ENCODE assay signal across 21 cellular contexts in genomic region chr1:214044438-214045214, GRCh38. TPM values are rescaled to one million over a fixed set of nuclear protein-coding genes. Genes with fewer than 3 reads are reported as not detected.
DNase-seq lines count a peak whose midpoint lies in the region; ATAC-seq, FAIRE-seq and TF ChIP-seq lines count a peak whose summit lies in the region.
"Had no signal": no experiment of that assay in that cellular context is flagged by ENCODE, and none has a peak within 500 bp of the region (broad histone marks: within the 10 kb centered on the region; RNA-seq: fewer than 3 reads in every experiment).

No MANE protein-coding gene starts in this region.

- FAIRE-seq in H1 (lab: Jason Lieb, UNC): no peak
- FAIRE-seq: keratinocyte had no signal

- intact Hi-C loops in Right ventricle myocardium superior (cut with DNase I): no loop called here
- intact Hi-C loops in left cardiac atrium (cut with DNase I): no loop called here
- intact Hi-C loops in thyroid gland (cut with DNase I): no loop called here
- intact Hi-C loops in left lung (cut with DNase I): no loop called here

- H3K4me3 ChIP-seq in H1 (ENCODE audit: extremely low read depth in 1 of 4, insufficient read depth in 2 of 4, low read depth in 3 of 4, low read length in 4 of 4) (no peak overlapping the region), thyroid gland (replicated peaks in 1 of 3) (no peak overlapping the region), left lung (no peak overlapping the region)
- H3K4me3 ChIP-seq: skin epidermis, uterus had no signal

- no peak for TF ChIP-seq EP300 in H1 (IDR thresholded peaks at IDR 0.05; ENCODE audit: borderline replicate concordance in 1 of 2, low read depth in 2 of 2, low read length in 2 of 2)

- H4K91ac ChIP-seq in H1 (replicated peaks; ENCODE audit: insufficient read length, low read length): no peak overlapping the region

- TF ChIP-seq POLR2A in H1 (IDR thresholded peaks at IDR 0.05; ENCODE audit: control extremely low read depth in 1 of 2, low read depth in 2 of 2, low read length in 2 of 2) (no peak), thyroid gland (IDR thresholded peaks at IDR 0.05) (no peak)

- no peak overlapping the region for H2AK5ac ChIP-seq in H1 (ENCODE audit: low read depth, low read length)

- POLR2A ChIA-PET in H1 (lab: Charles Lee; ENCODE audit: partially characterized antibody): no interaction called here

- no peaks in the 10 kb centered on the region for H3K23me2 ChIP-seq in H1 (ENCODE audit: low read depth, low read length)

- no peaks in the 10 kb centered on the region for H3K79me1 ChIP-seq in H1 (ENCODE audit: low read depth, low read length)

- no peak overlapping the region for H3K18ac ChIP-seq in H1 (ENCODE audit: extremely low read depth, low read length)

- CTCF ChIA-PET in H1 (lab: Charles Lee; ENCODE audit: partially characterized antibody): interaction anchor here (0.7 kb wide), 1 partner anchor 26 kb away, joined by 3 read pairs; no protein-coding TSS in a partner anchor

- peak; percentile 55 for ATAC-seq in Right ventricle myocardium superior (ENCODE audit: poor library complexity)
- no peak for ATAC-seq in left cardiac atrium
- no peak for ATAC-seq in left lung
- no peak for ATAC-seq in HG03045 (IDR thresholded peaks at IDR 0.05; ENCODE audit: unreplicated experiment)
- ATAC-seq: CD8-positive, alpha-beta T cell; esophagus mucosa; HCT116 had no signal

- no peak overlapping the region for H3K14ac ChIP-seq in H1 (ENCODE audit: insufficient read length)

- no peak overlapping the region for H2BK5ac ChIP-seq in H1 (ENCODE audit: low read depth, low read length)

- H2BK120ac ChIP-seq in H1 (replicated peaks; ENCODE audit: low read depth, low read length): no peak overlapping the region

- H3K27me3 ChIP-seq in H1 (replicated peaks in 1 of 4; ENCODE audit: control insufficient read depth in 3 of 4, extremely low read depth in 1 of 4, insufficient read depth in 3 of 4, low read length in 3 of 4): no peaks in the 10 kb centered on the region
- H3K27me3 ChIP-seq in thyroid gland: no peaks in the 10 kb centered on the region
- no peaks in the 10 kb centered on the region for H3K27me3 ChIP-seq in left lung
- H3K27me3 ChIP-seq: uterus had no signal

- no peaks in the 10 kb centered on the region for H4K20me1 ChIP-seq in H1 (replicated peaks in 1 of 2; ENCODE audit: control insufficient read depth in 1 of 2, insufficient read depth in 2 of 2, low read length in 2 of 2)

- H2AFZ ChIP-seq in H1 (ENCODE audit: low read length): peak overlapping the region; percentile 81; the same call in 1 of the 2 replicates

- no peak overlapping the region for H4K8ac ChIP-seq in H1 (ENCODE audit: extremely low read depth, insufficient read depth, low read length)

- DNase-seq in Right ventricle myocardium superior: no peak
- no peak for DNase-seq in left cardiac atrium
- DNase-seq in NCI-H2196 treated with DMSO at 0.1 percent for 48 hours (lab: John Stamatoyannopoulos, UW; ENCODE audit: unreplicated experiment): peak; percentile 83
- no peak for DNase-seq in H1 (ENCODE audit: low read depth in 1 of 2, low spot score in 2 of 2)
- DNase-seq in thyroid gland: peak; percentile 44 to 62
- DNase-seq in activated T-cell treated with anti-CD3 and anti-CD28 coated beads, Interleukin-2, amount 50 U/mL, for 48 hours: no peak
- DNase-seq in left lung: no peak
- DNase-seq: activated gamma-delta T cell treated with Interleukin-2 at 50 U/mL for 16 hours; aorta; CD8-positive, alpha-beta T cell; GF-D8; glutamatergic neuron; occipital lobe; stimulated activated naive CD4-positive, alpha-beta T cell treated with Interleukin-2 at 50 U/mL for 16 hours; T-helper 2 cell; uterus had no signal

- no peak overlapping the region for H3K9ac ChIP-seq in H1 (replicated peaks in 1 of 4; ENCODE audit: extremely low read depth in 1 of 4, low read depth in 3 of 4, low read length in 3 of 4)

- no peaks in the 10 kb centered on the region for H3K9me3 ChIP-seq in H1 (ENCODE audit: insufficient read depth in 2 of 2, low read depth in 1 of 2, low read length in 1 of 2)
- no peaks in the 10 kb centered on the region for H3K9me3 ChIP-seq in thyroid gland
- H3K9me3 ChIP-seq in left lung: peaks cover 0 to 17% of the 10 kb centered on the region in 2 donors
- H3K9me3 ChIP-seq: uterus had no signal

- WGBS in H1 (ENCODE audit: extremely low coverage in 1 of 2, insufficient coverage in 1 of 2, insufficient read length in 1 of 2, insufficient replicate concordance in 2 of 2, low coverage in 1 of 2, low lambda C conversion rate in 2 of 2, missing lambda C conversion rate in 1 of 2), 2 experiments: 92% methylated on average over 4 of the region's 4 CpGs; no CpG with 5 or more reads in 1 of the 2 experiments
- 75 to 84% methylated on average over 4 of the region's 4 CpGs for WGBS in thyroid gland, 2 donors

- H3K79me2 ChIP-seq in H1 (ENCODE audit: control insufficient read depth in 1 of 2, insufficient read depth in 2 of 2, low read length in 2 of 2): no peaks in the 10 kb centered on the region

- H3K23ac ChIP-seq in H1 (ENCODE audit: insufficient read length): no peak overlapping the region

- H4K5ac ChIP-seq in H1 (ENCODE audit: insufficient read length, low read depth, low read length): no peak overlapping the region

- H3K56ac ChIP-seq in H1 (replicated peaks; ENCODE audit: insufficient read length, low read depth, low read length): no peak overlapping the region

- no peaks in the 10 kb centered on the region for H3K36me3 ChIP-seq in H1 (ENCODE audit: control insufficient read depth in 2 of 4, insufficient read depth in 4 of 4, low read length in 3 of 4)
- H3K36me3 ChIP-seq in thyroid gland: no peaks in the 10 kb centered on the region
- no peaks in the 10 kb centered on the region for H3K36me3 ChIP-seq in left lung
- H3K36me3 ChIP-seq: uterus had no signal

- no peak for TF ChIP-seq CTCF in H1 (IDR thresholded peaks at IDR 0.05; ENCODE audit: control extremely low read depth in 1 of 3, insufficient read depth in 1 of 3, low read depth in 1 of 3, low read length in 3 of 3)
- no peak for TF ChIP-seq CTCF in thyroid gland (IDR thresholded peaks at IDR 0.05)
- TF ChIP-seq CTCF in left lung (IDR thresholded peaks at IDR 0.05): no peak

- H2BK12ac ChIP-seq in H1 (ENCODE audit: low read depth, low read length): no peak overlapping the region

- H2BK15ac ChIP-seq in H1 (ENCODE audit: low read length): no peak overlapping the region

- H2BK20ac ChIP-seq in H1 (ENCODE audit: low read length): no peak overlapping the region

- no peak for TF ChIP-seq RAD21 in H1 (IDR thresholded peaks at IDR 0.05 in 1 of 2, conservative IDR thresholded peaks at IDR 0.05 in 1 of 2; ENCODE audit: low read depth in 2 of 2, low read length in 2 of 2)

- no peak overlapping the region for H3K4ac ChIP-seq in H1 (replicated peaks; ENCODE audit: insufficient read length, low read depth, low read length)

- H3K4me2 ChIP-seq in H1 (ENCODE audit: insufficient read depth in 1 of 2, low read depth in 2 of 2, low read length in 2 of 2): no peak overlapping the region

- H3K27ac ChIP-seq in H1 (ENCODE audit: low read depth, low read length): no peak overlapping the region
- peak overlapping the region; percentile 47 to 76 (median 63) for H3K27ac ChIP-seq in thyroid gland
- no peak overlapping the region for H3K27ac ChIP-seq in left lung
- H3K27ac ChIP-seq: skin epidermis, uterus had no signal

- peaks cover 0 to 6% (median under 1%) of the 10 kb centered on the region in 4 experiments; a peak in 2 of 7 replicates for H3K4me1 ChIP-seq in H1 (replicated peaks in 1 of 4; ENCODE audit: control insufficient read depth in 3 of 4, insufficient read depth in 4 of 4, low read length in 3 of 4)
- H3K4me1 ChIP-seq in thyroid gland: peaks cover 14 to 16% of the 10 kb centered on the region in 2 donors
- H3K4me1 ChIP-seq in left lung: no peaks in the 10 kb centered on the region
- H3K4me1 ChIP-seq: uterus had no signal

TF ChIP-seq in H1, 55 proteins besides CTCF, POLR2A, EP300 and RAD21 (continues in another document):
- no peak for TF ChIP-seq KDM1A (IDR thresholded peaks at IDR 0.05; ENCODE audit: borderline replicate concordance, low read length)
- TF ChIP-seq MAX (IDR thresholded peaks at IDR 0.05): no peak
- no peak for TF ChIP-seq FOSL1 (IDR thresholded peaks at IDR 0.05; ENCODE audit: insufficient read depth, low read depth, low read length)
- no peak for TF ChIP-seq SIN3A (conservative IDR thresholded peaks at IDR 0.05 in 1 of 2, IDR thresholded peaks at IDR 0.05 in 1 of 2; ENCODE audit: low read depth in 1 of 2, low read length in 2 of 2)
- TF ChIP-seq RBBP5 (IDR thresholded peaks at IDR 0.05; ENCODE audit: borderline replicate concordance, low read depth, low read length): no peak

RNA-seq across cellular contexts. Expression of gene PROX1, which starts 56.9 kb away (rescaled TPM):
- total RNA-seq in Right ventricle myocardium superior: 85.2 TPM
- total RNA-seq in left cardiac atrium: 10 to 100 TPM; 59.5 to 77.9 TPM
- 1.5 and 2.0 TPM in 2 replicates for total RNA-seq in H1 (2021; fragmentation: NEBNext Ultra II Directional; extraction: Animal tissue kit (Norgen Biotek cat#: 25700))
- 0.30 and 0.82 TPM in 2 replicates for polyA plus RNA-seq in H1 (2011; rRNA removed)
- polyA plus RNA-seq in H1 (2011; cell fraction: cytosol; rRNA removed): 0.30 TPM
- 0.80 TPM for polyA plus RNA-seq in H1 (2011; cell fraction: nucleus; rRNA removed)
- 0.33 to 0.96 TPM (median 0.75 TPM) in 4 replicates for polyA plus RNA-seq in H1 (2012, experiment 1 of 2)
- polyA plus RNA-seq in H1 (2012, experiment 2 of 2): 0.45 TPM
- 0.32 TPM for polyA plus RNA-seq in H1 (2013, experiment 1 of 2)
- 0.40 TPM for polyA plus RNA-seq in H1 (2013, experiment 2 of 2)
- polyA minus RNA-seq in H1 (2011; rRNA and poly(A)+ RNA removed): 0.54 and 2.3 TPM in 2 replicates
- polyA minus RNA-seq in H1 (2011; cell fraction: cytosol; rRNA and poly(A)+ RNA removed): 1.0 TPM
- 3.6 TPM for polyA minus RNA-seq in H1 (2011; cell fraction: nucleus; rRNA and poly(A)+ RNA removed)
- 10 to 100 TPM; 34.6 to 51.3 (median 38.4) TPM for total RNA-seq in thyroid gland
- 10 to 100 TPM in 1 of 2 donors, 1 to 10 TPM in 1; 6.2 to 15.3 TPM for total RNA-seq in left lung
- total RNA-seq: CD8-positive, alpha-beta T cell had no signal

Comparison
In these comparisons a context has a peak if more than half of its experiments do, and no peak if none do; other contexts are left out.
1. DNase-seq: peak in NCI-H2196 treated with DMSO at 0.1 percent for 48 hours (single experiment) and thyroid gland (2 of 2); none in Right ventricle myocardium superior (single experiment), left cardiac atrium (single experiment), H1 (0 of 2), activated T-cell treated with anti-CD3 and anti-CD28 coated beads, Interleukin-2, amount 50 U/mL, for 48 hours (0 of 2) and left lung (0 of 2).
2. H3K27ac ChIP-seq: peak in thyroid gland (3 of 3); none in H1 (single experiment) and left lung (0 of 2).